Comparison of ENCODE assay signal across 8 cellular contexts in genomic region chr20:52191436-52192295, GRCh38. TPM values are rescaled to one million over a fixed set of nuclear protein-coding genes. Genes with fewer than 3 reads are reported as not detected.
A peak's percentile ranks its signal among the peaks of the same experiment; 100 is the strongest.
DNase-seq lines count a peak whose midpoint lies in the region; ATAC-seq and TF ChIP-seq lines count a peak whose summit lies in the region.

Gene ZFP64, minus strand, starts transcription at chr20:52191779. Its CDS starts 143 bp downstream, at chr20:52191636.

- H3K4me3 Mint-ChIP-seq in neural crest cell, result peak within 1 kb of the TSS; percentile 96

- peak; percentile 79 for TF ChIP-seq CTCF in DND-41 (IDR thresholded peaks at IDR 0.05; ENCODE audit: borderline replicate concordance, extremely low read depth, low read length, poor library complexity, severe bottlenecking)
- peak; percentile 100 for TF ChIP-seq CTCF in RWPE2 (IDR thresholded peaks at IDR 0.05; ENCODE audit: poor library complexity, severe bottlenecking)
- TF ChIP-seq CTCF in neural crest cell (conservative IDR thresholded peaks at IDR 0.05), result peak; percentile 65
- TF ChIP-seq CTCF in stomach (IDR thresholded peaks at IDR 0.05), result peak in 4 of 7 experiments; percentile 18 to 59 (median 40)

- intact Hi-C loops in stomach (cut with DNase I; ENCODE audit: low total_unique reads), result no loop called here

- H3K4me1 Mint-ChIP-seq in neural crest cell, result peaks cover 26% of the 10 kb centered on the region

- H3K27me3 Mint-ChIP-seq in neural crest cell (ENCODE audit: low read depth), result no peaks in the 10 kb centered on the region

- ATAC-seq in DND-41 (ENCODE audit: insufficient read depth, low read depth) (peak; percentile 80), GM21576 (IDR thresholded peaks at IDR 0.05; ENCODE audit: unreplicated experiment) (peak; percentile 71), RWPE2 (ENCODE audit: low read depth) (peak; percentile 79)

- H3K4me1 ChIP-seq in DND-41 (ENCODE audit: insufficient read depth, low read length) (peaks cover 22% of the 10 kb centered on the region), RWPE2 (ENCODE audit: insufficient read depth, poor library complexity, severe bottlenecking) (peaks cover 4% of the 10 kb centered on the region), stomach (peaks cover 0 to 42% (median 20%) of the 10 kb centered on the region in 4 donors)

- H3K9me3 ChIP-seq in DND-41 (ENCODE audit: insufficient read depth, low read length, severe bottlenecking) (no peaks in the 10 kb centered on the region), RWPE2 (ENCODE audit: severe bottlenecking) (no peaks in the 10 kb centered on the region), stomach (no peaks in the 10 kb centered on the region)

- TF ChIP-seq RAD21 in Ishikawa (IDR thresholded peaks at IDR 0.05; ENCODE audit: low read depth), result no peak

- H3K27me3 ChIP-seq in DND-41 (ENCODE audit: insufficient read depth, low read length, poor library complexity) (no peaks in the 10 kb centered on the region), RWPE2 (ENCODE audit: insufficient read depth, poor library complexity, severe bottlenecking) (no peaks in the 10 kb centered on the region), stomach (no peaks in the 10 kb centered on the region)

- peak within 1 kb of the TSS; percentile 95 for H3K27ac Mint-ChIP-seq in neural crest cell (ENCODE audit: unreplicated experiment)

- H3K36me3 ChIP-seq in DND-41 (ENCODE audit: insufficient read depth, low read length) (peaks cover 4% of the 10 kb centered on the region), RWPE2 (ENCODE audit: low read depth) (peaks cover 6% of the 10 kb centered on the region), stomach (peaks cover 2 to 4% (median 4%) of the 10 kb centered on the region in 4 donors)

- TF ChIP-seq POLR2A in stomach (IDR thresholded peaks at IDR 0.05), result peak in 1 of 4 donors; percentile 3

- peak; percentile 80 for DNase-seq in DND-41
- peak; percentile 93 for DNase-seq in RWPE2 (ENCODE audit: low spot score)
- peak; percentile 66 for DNase-seq in activated effector memory CD4-positive, alpha-beta T cell treated with Interleukin-2 at 50 U/mL for 16 hours
- peak; percentile 52 for DNase-seq in fibroblast of the conjunctiva (ENCODE audit: low read depth)
- DNase-seq in neural crest cell (ENCODE audit: low read depth, low spot score), result peak; percentile 60
- DNase-seq in stomach, result peak; percentile 76

- H3K36me3 Mint-ChIP-seq in neural crest cell (ENCODE audit: low read depth), result peaks cover 2% of the 10 kb centered on the region

- H3K4me3 ChIP-seq in DND-41 (ENCODE audit: low read depth in 1 of 2, low read length in 2 of 2), result peak within 1 kb of the TSS; percentile 65 to 84
- H3K4me3 ChIP-seq in RWPE2 (ENCODE audit: severe bottlenecking), result peak within 1 kb of the TSS; percentile 81
- peak within 1 kb of the TSS; percentile 66 to 94 (median 80) for H3K4me3 ChIP-seq in stomach

- H2AFZ ChIP-seq in DND-41 (ENCODE audit: low read depth, low read length), result peak within 1 kb of the TSS; percentile 87

- TF ChIP-seq EP300 in Ishikawa (IDR thresholded peaks at IDR 0.05; ENCODE audit: borderline replicate concordance), result no peak
- TF ChIP-seq EP300 in stomach (IDR thresholded peaks at IDR 0.05), result no peak

- peak within 1 kb of the TSS; percentile 78 for H3K4me2 ChIP-seq in DND-41 (ENCODE audit: insufficient read depth, low read length)

- H3K9ac ChIP-seq in DND-41 (ENCODE audit: low read depth, low read length), result peak within 1 kb of the TSS; percentile 97

- H3K9me3 Mint-ChIP-seq in neural crest cell, result no peaks in the 10 kb centered on the region

- H4K20me1 ChIP-seq in DND-41 (ENCODE audit: insufficient read depth, low read length), result 0 out of 2 replicates have a peak, but pooled peaks cover 6% of the 10 kb centered on the region

- H3K79me2 ChIP-seq in DND-41 (ENCODE audit: insufficient read depth, low read length), result peaks cover 46% of the 10 kb centered on the region

- 0 to 1% (median 0%) methylated on average over 39 to 101 of the region's 101 CpGs for WGBS in stomach, 5 donors

- peak within 1 kb of the TSS; percentile 97 for H3K27ac ChIP-seq in DND-41 (ENCODE audit: low read length)
- peak within 1 kb of the TSS; percentile 70 for H3K27ac ChIP-seq in RWPE2 (ENCODE audit: poor library complexity, severe bottlenecking)
- peak within 1 kb of the TSS; percentile 82 to 96 (median 93) for H3K27ac ChIP-seq in stomach

TF ChIP-seq in Ishikawa, 13 proteins besides CTCF, POLR2A, EP300 and RAD21:
- TF ChIP-seq CREB1 (IDR thresholded peaks at IDR 0.05; ENCODE audit: low read depth) (no peak), FOXM1 (IDR thresholded peaks at IDR 0.05; ENCODE audit: borderline replicate concordance, low read depth) (no peak), CEBPB (IDR thresholded peaks at IDR 0.05) (no peak), MAX (IDR thresholded peaks at IDR 0.05) (peak; percentile 38; the same call in 1 of the 2 replicates), NFIC (IDR thresholded peaks at IDR 0.05) (no peak), USF1 (IDR thresholded peaks at IDR 0.05) (no peak), REST (IDR thresholded peaks at IDR 0.05; ENCODE audit: low read depth) (no peak), ZBTB7A (IDR thresholded peaks at IDR 0.05; ENCODE audit: low read depth) (peak; percentile 98; the same call in 1 of the 2 replicates), TEAD4 (IDR thresholded peaks at IDR 0.05) (no peak), EGR1 (IDR thresholded peaks at IDR 0.05) (no peak), YY1 (IDR thresholded peaks at IDR 0.05; ENCODE audit: low read depth) (peak; percentile 41; the same call in 1 of the 2 replicates), TAF1 (IDR thresholded peaks at IDR 0.05; ENCODE audit: low read depth) (peak; percentile 52), TCF12 (IDR thresholded peaks at IDR 0.05; ENCODE audit: low read depth) (0 out of 2 replicates have a peak, but pooled peaks have one; percentile 17)

RNA-seq across cellular contexts. Expression of gene ZFP64, which starts in this region (rescaled TPM):
- total RNA-seq in neural crest cell (25.5 and 27.1 TPM in 2 replicates), stomach (10 to 100 TPM in 3 of 5 donors, 1 to 10 TPM in 2; 7.0 to 40.0 (median 13.4) TPM)
- 1 to 10 TPM; 3.4 to 7.9 (median 4.2) TPM for polyA plus RNA-seq in stomach

Comparison
In these comparisons a context has a peak if more than half of its experiments do, and no peak if none do; other contexts are left out.
1. Peak in every context shown above with its lines: DNase-seq, ATAC-seq, H3K4me3 ChIP-seq and H3K27ac ChIP-seq.
2. CTCF ChIP-seq: peak in every context shown above with its lines; median percentile 100 in RWPE2; 79 in DND-41; 65 in neural crest cell; 40 in stomach.